Comparison of ENCODE assay signal across 1 cellular context in the genomic region with DNA sequence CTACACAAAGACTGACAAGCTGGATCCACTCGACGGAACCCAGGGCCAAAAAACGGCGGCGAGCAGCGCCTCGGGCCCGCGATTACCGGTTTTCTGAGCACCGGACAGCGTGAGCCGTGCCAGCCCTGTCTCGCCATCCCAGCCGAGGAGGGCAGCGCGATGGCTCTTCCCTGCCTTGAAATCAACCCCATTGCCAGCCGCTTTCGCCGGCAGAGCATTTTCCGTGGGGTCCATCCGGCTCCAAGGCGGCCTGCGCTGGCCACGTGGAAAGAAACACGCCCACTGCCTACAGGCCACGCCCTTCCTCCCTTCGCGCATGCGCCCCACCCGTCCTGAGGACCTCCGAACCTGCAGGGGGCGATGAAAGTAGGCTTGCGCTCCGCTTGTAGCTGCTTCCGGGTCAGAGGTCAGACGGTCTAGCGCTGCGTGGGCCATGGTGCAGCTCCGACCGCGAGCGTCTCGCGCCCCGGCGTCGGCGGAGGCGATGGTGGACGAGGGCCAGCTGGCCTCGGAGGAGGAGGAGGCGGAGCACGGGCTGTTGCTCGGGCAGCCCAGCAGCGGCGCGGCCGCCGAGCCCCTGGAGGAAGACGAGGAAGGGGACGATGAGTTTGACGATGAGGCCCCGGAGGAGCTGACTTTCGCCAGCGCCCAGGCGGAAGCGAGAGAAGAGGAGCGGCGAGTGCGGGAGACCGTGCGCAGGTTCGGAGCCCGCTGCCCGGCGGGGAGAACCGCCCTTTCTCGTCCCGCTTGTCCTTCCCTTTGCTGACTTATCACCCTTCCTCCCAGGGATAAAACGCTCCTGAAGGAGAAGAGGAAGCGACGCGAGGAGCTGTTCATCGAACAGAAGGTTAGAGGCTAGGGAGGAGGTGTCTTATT.
TF ChIP-seq lines count a peak whose summit lies in the region.

A gene (plus strand): TSS at position 410 of the 876 bp plus-strand sequence. CDS start 24 bp downstream, at position 434.

TF ChIP-seq in HEK293, 187 proteins besides CTCF, POLR2A, EP300 and RAD21 (continued from another document and continues in another):
- TF ChIP-seq, protein P1, sequence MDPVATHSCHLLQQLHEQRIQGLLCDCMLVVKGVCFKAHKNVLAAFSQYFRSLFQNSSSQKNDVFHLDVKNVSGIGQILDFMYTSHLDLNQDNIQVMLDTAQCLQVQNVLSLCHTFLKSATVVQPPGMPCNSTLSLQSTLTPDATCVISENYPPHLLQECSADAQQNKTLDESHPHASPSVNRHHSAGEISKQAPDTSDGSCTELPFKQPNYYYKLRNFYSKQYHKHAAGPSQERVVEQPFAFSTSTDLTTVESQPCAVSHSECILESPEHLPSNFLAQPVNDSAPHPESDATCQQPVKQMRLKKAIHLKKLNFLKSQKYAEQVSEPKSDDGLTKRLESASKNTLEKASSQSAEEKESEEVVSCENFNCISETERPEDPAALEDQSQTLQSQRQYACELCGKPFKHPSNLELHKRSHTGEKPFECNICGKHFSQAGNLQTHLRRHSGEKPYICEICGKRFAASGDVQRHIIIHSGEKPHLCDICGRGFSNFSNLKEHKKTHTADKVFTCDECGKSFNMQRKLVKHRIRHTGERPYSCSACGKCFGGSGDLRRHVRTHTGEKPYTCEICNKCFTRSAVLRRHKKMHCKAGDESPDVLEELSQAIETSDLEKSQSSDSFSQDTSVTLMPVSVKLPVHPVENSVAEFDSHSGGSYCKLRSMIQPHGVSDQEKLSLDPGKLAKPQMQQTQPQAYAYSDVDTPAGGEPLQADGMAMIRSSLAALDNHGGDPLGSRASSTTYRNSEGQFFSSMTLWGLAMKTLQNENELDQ (tag by site-specific recombination; IDR thresholded peaks at IDR 0.05; ENCODE audit: low read depth): no peak
- TF ChIP-seq KLF7 (tag by site-specific recombination; IDR thresholded peaks at IDR 0.05; ENCODE audit: borderline replicate concordance): peak; percentile 61; the same call in 1 of the 2 replicates
- TF ChIP-seq ZNF747 (tag by site-specific recombination; IDR thresholded peaks at IDR 0.05): no peak
- no peak for TF ChIP-seq ZNF19 (tag by site-specific recombination; IDR thresholded peaks at IDR 0.05; ENCODE audit: low read depth)
- peak; percentile 93 for TF ChIP-seq ZXDB (tag by site-specific recombination; IDR thresholded peaks at IDR 0.05)
- peak; percentile 88 for TF ChIP-seq ZFP69B (tag by site-specific recombination; IDR thresholded peaks at IDR 0.05)
- TF ChIP-seq SCRT2 (tag by site-specific recombination; IDR thresholded peaks at IDR 0.05): peak; percentile 69
- TF ChIP-seq ZBTB8A (tag by site-specific recombination; IDR thresholded peaks at IDR 0.05): peak; percentile 59
- TF ChIP-seq GLI4 (tag by site-specific recombination; IDR thresholded peaks at IDR 0.05): no peak
- TF ChIP-seq, protein P2, sequence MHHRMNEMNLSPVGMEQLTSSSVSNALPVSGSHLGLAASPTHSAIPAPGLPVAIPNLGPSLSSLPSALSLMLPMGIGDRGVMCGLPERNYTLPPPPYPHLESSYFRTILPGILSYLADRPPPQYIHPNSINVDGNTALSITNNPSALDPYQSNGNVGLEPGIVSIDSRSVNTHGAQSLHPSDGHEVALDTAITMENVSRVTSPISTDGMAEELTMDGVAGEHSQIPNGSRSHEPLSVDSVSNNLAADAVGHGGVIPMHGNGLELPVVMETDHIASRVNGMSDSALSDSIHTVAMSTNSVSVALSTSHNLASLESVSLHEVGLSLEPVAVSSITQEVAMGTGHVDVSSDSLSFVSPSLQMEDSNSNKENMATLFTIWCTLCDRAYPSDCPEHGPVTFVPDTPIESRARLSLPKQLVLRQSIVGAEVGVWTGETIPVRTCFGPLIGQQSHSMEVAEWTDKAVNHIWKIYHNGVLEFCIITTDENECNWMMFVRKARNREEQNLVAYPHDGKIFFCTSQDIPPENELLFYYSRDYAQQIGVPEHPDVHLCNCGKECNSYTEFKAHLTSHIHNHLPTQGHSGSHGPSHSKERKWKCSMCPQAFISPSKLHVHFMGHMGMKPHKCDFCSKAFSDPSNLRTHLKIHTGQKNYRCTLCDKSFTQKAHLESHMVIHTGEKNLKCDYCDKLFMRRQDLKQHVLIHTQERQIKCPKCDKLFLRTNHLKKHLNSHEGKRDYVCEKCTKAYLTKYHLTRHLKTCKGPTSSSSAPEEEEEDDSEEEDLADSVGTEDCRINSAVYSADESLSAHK (tag by site-specific recombination; IDR thresholded peaks at IDR 0.05): 0 out of 2 replicates have a peak, but pooled peaks have one; percentile 12
- TF ChIP-seq ZNF221 (tag by site-specific recombination; IDR thresholded peaks at IDR 0.05; ENCODE audit: borderline replicate concordance): no peak
- TF ChIP-seq ZNF248 (tag by site-specific recombination; IDR thresholded peaks at IDR 0.05): no peak
- TF ChIP-seq ZNF629 (tag by site-specific recombination; IDR thresholded peaks at IDR 0.05): peak; percentile 72
- TF ChIP-seq KLF16 (tag by site-specific recombination; IDR thresholded peaks at IDR 0.05): peak; percentile 39
- TF ChIP-seq, protein P3, sequence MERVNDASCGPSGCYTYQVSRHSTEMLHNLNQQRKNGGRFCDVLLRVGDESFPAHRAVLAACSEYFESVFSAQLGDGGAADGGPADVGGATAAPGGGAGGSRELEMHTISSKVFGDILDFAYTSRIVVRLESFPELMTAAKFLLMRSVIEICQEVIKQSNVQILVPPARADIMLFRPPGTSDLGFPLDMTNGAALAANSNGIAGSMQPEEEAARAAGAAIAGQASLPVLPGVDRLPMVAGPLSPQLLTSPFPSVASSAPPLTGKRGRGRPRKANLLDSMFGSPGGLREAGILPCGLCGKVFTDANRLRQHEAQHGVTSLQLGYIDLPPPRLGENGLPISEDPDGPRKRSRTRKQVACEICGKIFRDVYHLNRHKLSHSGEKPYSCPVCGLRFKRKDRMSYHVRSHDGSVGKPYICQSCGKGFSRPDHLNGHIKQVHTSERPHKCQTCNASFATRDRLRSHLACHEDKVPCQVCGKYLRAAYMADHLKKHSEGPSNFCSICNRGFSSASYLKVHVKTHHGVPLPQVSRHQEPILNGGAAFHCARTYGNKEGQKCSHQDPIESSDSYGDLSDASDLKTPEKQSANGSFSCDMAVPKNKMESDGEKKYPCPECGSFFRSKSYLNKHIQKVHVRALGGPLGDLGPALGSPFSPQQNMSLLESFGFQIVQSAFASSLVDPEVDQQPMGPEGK (tag by site-specific recombination; IDR thresholded peaks at IDR 0.05): 0 out of 2 replicates have a peak, but pooled peaks have one; percentile 44
- TF ChIP-seq, protein P4, sequence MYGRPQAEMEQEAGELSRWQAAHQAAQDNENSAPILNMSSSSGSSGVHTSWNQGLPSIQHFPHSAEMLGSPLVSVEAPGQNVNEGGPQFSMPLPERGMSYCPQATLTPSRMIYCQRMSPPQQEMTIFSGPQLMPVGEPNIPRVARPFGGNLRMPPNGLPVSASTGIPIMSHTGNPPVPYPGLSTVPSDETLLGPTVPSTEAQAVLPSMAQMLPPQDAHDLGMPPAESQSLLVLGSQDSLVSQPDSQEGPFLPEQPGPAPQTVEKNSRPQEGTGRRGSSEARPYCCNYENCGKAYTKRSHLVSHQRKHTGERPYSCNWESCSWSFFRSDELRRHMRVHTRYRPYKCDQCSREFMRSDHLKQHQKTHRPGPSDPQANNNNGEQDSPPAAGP (tag by site-specific recombination; IDR thresholded peaks at IDR 0.05): peak; percentile 86; the same call in 1 of the 2 replicates
- no peak for TF ChIP-seq ZNF544 (tag by site-specific recombination; IDR thresholded peaks at IDR 0.05)
- peak; percentile 74 for TF ChIP-seq ZNF561 (tag by site-specific recombination; IDR thresholded peaks at IDR 0.05; ENCODE audit: borderline replicate concordance)
- peak; percentile 16 for TF ChIP-seq ZNF146 (tag by site-specific recombination; IDR thresholded peaks at IDR 0.05)
- TF ChIP-seq ZNF391 (tag by site-specific recombination; IDR thresholded peaks at IDR 0.05; ENCODE audit: borderline replicate concordance, low read depth): peak; percentile 63; the same call in 1 of the 2 replicates
- peak; percentile 95 for TF ChIP-seq ZNF2 (tag by site-specific recombination; IDR thresholded peaks at IDR 0.05)
- TF ChIP-seq, protein P5, sequence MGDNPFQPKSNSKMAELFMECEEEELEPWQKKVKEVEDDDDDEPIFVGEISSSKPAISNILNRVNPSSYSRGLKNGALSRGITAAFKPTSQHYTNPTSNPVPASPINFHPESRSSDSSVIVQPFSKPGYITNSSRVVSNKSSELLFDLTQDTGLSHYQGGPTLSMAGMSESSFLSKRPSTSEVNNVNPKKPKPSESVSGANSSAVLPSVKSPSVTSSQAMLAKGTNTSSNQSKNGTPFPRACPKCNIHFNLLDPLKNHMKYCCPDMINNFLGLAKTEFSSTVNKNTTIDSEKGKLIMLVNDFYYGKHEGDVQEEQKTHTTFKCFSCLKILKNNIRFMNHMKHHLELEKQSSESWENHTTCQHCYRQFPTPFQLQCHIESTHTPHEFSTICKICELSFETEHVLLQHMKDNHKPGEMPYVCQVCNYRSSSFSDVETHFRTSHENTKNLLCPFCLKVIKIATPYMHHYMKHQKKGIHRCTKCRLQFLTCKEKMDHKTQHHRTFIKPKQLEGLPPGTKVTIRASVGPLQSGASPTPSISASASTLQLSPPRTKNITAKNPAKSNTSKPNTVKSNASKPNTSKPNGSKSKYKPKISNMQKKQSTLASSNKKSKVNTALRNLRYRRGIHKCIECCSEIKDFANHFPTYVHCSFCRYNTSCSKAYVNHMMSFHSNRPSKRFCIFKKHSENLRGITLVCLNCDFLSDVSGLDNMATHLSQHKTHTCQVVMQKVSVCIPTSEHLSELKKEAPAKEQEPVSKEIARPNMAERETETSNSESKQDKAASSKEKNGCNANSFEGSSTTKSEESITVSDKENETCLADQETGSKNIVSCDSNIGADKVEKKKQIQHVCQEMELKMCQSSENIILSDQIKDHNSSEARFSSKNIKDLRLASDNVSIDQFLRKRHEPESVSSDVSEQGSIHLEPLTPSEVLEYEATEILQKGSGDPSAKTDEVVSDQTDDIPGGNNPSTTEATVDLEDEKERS (tag by site-specific recombination; IDR thresholded peaks at IDR 0.05): peak; percentile 43
- TF ChIP-seq, protein P6, sequence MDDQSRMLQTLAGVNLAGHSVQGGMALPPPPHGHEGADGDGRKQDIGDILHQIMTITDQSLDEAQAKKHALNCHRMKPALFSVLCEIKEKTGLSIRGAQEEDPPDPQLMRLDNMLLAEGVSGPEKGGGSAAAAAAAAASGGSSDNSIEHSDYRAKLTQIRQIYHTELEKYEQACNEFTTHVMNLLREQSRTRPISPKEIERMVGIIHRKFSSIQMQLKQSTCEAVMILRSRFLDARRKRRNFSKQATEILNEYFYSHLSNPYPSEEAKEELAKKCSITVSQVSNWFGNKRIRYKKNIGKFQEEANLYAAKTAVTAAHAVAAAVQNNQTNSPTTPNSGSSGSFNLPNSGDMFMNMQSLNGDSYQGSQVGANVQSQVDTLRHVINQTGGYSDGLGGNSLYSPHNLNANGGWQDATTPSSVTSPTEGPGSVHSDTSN (CRISPR knock-in tag; IDR thresholded peaks at IDR 0.05): peak; percentile 94
- TF ChIP-seq, protein P7, sequence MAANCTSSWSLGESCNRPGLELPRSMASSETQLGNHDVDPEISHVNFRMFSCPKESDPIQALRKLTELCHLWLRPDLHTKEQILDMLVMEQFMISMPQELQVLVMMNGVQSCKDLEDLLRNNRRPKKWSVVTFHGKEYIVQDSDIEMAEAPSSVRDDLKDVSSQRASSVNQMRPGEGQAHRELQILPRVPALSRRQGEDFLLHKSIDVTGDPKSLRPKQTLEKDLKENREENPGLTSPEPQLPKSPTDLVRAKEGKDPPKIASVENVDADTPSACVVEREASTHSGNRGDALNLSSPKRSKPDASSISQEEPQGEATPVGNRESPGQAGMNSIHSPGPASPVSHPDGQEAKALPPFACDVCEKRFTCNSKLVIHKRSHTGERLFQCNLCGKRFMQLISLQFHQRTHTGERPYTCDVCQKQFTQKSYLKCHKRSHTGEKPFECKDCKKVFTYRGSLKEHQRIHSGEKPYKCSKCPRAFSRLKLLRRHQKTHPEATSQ (tag by site-specific recombination; IDR thresholded peaks at IDR 0.05): no peak
- peak; percentile 62; the same call in 1 of the 2 replicates for TF ChIP-seq ZBTB20 (tag by site-specific recombination; IDR thresholded peaks at IDR 0.05)
- peak; percentile 74 for TF ChIP-seq ZNF600 (tag by site-specific recombination; IDR thresholded peaks at IDR 0.05)
- TF ChIP-seq, protein P8, sequence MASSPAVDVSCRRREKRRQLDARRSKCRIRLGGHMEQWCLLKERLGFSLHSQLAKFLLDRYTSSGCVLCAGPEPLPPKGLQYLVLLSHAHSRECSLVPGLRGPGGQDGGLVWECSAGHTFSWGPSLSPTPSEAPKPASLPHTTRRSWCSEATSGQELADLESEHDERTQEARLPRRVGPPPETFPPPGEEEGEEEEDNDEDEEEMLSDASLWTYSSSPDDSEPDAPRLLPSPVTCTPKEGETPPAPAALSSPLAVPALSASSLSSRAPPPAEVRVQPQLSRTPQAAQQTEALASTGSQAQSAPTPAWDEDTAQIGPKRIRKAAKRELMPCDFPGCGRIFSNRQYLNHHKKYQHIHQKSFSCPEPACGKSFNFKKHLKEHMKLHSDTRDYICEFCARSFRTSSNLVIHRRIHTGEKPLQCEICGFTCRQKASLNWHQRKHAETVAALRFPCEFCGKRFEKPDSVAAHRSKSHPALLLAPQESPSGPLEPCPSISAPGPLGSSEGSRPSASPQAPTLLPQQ (tag by site-specific recombination; IDR thresholded peaks at IDR 0.05): peak; percentile 95
- peak; percentile 83 for TF ChIP-seq ZNF660 (tag by site-specific recombination; IDR thresholded peaks at IDR 0.05)
- TF ChIP-seq YY1 (tag by site-specific recombination; IDR thresholded peaks at IDR 0.05): peak; percentile 77; the same call in 1 of the 2 replicates
- TF ChIP-seq ZNF423 (tag by site-specific recombination; IDR thresholded peaks at IDR 0.05): no peak
- TF ChIP-seq ZNF837 (tag by site-specific recombination; IDR thresholded peaks at IDR 0.05): peak; percentile 84; the same call in 1 of the 2 replicates
- TF ChIP-seq, protein P9, sequence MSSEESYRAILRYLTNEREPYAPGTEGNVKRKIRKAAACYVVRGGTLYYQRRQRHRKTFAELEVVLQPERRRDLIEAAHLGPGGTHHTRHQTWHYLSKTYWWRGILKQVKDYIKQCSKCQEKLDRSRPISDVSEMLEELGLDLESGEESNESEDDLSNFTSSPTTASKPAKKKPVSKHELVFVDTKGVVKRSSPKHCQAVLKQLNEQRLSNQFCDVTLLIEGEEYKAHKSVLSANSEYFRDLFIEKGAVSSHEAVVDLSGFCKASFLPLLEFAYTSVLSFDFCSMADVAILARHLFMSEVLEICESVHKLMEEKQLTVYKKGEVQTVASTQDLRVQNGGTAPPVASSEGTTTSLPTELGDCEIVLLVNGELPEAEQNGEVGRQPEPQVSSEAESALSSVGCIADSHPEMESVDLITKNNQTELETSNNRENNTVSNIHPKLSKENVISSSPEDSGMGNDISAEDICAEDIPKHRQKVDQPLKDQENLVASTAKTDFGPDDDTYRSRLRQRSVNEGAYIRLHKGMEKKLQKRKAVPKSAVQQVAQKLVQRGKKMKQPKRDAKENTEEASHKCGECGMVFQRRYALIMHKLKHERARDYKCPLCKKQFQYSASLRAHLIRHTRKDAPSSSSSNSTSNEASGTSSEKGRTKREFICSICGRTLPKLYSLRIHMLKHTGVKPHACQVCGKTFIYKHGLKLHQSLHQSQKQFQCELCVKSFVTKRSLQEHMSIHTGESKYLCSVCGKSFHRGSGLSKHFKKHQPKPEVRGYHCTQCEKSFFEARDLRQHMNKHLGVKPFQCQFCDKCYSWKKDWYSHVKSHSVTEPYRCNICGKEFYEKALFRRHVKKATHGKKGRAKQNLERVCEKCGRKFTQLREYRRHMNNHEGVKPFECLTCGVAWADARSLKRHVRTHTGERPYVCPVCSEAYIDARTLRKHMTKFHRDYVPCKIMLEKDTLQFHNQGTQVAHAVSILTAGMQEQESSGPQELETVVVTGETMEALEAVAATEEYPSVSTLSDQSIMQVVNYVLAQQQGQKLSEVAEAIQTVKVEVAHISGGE (tag by site-specific recombination; conservative IDR thresholded peaks at IDR 0.05; ENCODE audit: low read depth): peak; percentile 94
- peak; percentile 76 for TF ChIP-seq ZNF324 (tag by site-specific recombination; IDR thresholded peaks at IDR 0.05)
- TF ChIP-seq ZIC2 (tag by site-specific recombination; IDR thresholded peaks at IDR 0.05): peak; percentile 41; the same call in 1 of the 2 replicates
- no peak for TF ChIP-seq ZNF174 (tag by site-specific recombination; IDR thresholded peaks at IDR 0.05)
